ENCODE assay signal across 20 cellular contexts in genomic region chr15:43100971-43101370, GRCh38. TPM values are rescaled to one million over a fixed set of nuclear protein-coding genes. Genes with fewer than 3 reads are reported as not detected.
DNase-seq lines count a peak whose midpoint lies in the region; ATAC-seq and TF ChIP-seq lines count a peak whose summit lies in the region.
"Had no signal": no experiment of that assay in that cellular context is flagged by ENCODE, and none has a peak within 500 bp of the region (broad histone marks: within the 10 kb centered on the region; RNA-seq: fewer than 3 reads in every experiment).

No MANE protein-coding gene starts in this region.

- TF ChIP-seq POLR2A in prostate gland (IDR thresholded peaks at IDR 0.05): no peak

- H3K27me3 ChIP-seq in psoas muscle (ENCODE audit: insufficient read depth in 3 of 3, low read length in 2 of 3) (no peaks in the 10 kb centered on the region), SJCRH30 (no peaks in the 10 kb centered on the region), prostate gland (replicated peaks; ENCODE audit: insufficient read depth) (no peaks in the 10 kb centered on the region)
- H3K27me3 ChIP-seq: stomach had no signal

- H3K36me3 ChIP-seq in psoas muscle (ENCODE audit: insufficient read depth in 1 of 2, low read depth in 1 of 2): peaks cover 0 to 31% of the 10 kb centered on the region in 2 donors
- peaks cover 15% of the 10 kb centered on the region for H3K36me3 ChIP-seq in SJCRH30
- H3K36me3 ChIP-seq in prostate gland: no peaks in the 10 kb centered on the region

- H3K4me3 ChIP-seq in psoas muscle: no peak overlapping the region
- no peak overlapping the region for H3K4me3 ChIP-seq in SJCRH30
- H3K4me3 ChIP-seq in prostate gland: no peak overlapping the region
- H3K4me3 ChIP-seq: GM23338, stomach had no signal

- DNase-seq in activated naive CD8-positive, alpha-beta T cell treated with anti-CD3 and anti-CD28 coated beads, Interleukin-2, amount 50 U/mL, for 24 hours: no peak
- DNase-seq in T-helper 17 cell (no peak), dermis blood vessel endothelial cell (peak; percentile 5), psoas muscle (no peak), SJCRH30 (no peak), prostate gland (ENCODE audit: low spot score) (no peak)
- DNase-seq: activated CD8-positive, alpha-beta memory T cell treated with anti-CD3 and anti-CD28 coated beads for 24 hours; KBM-7; left ventricle myocardium superior; MV-4-11; NCI-H187; NCI-H2227 treated with DMSO at 0.1 percent for 48 hours; NCI-H774; OCI-M1; stimulated activated CD4-positive, alpha-beta T cell treated with anti-CD3 and anti-CD28 coated beads, Interleukin-4, amount 100 ng/mL, for 1 hour; stomach; trophoblast cell had no signal

- peak overlapping the region; percentile 94 for H3K27ac ChIP-seq in psoas muscle
- no peak overlapping the region for H3K27ac ChIP-seq in SJCRH30
- H3K27ac ChIP-seq in prostate gland: no peak overlapping the region
- H3K27ac ChIP-seq: stomach had no signal

- peaks cover 72% of the 10 kb centered on the region for H3K4me1 Mint-ChIP-seq in activated naive CD8-positive, alpha-beta T cell (ENCODE audit: low read depth)
- H3K4me1 Mint-ChIP-seq in activated naive CD8-positive, alpha-beta T cell treated with anti-CD3 and anti-CD28 coated beads, Interleukin-2, amount 50 U/mL, for 24 hours: peaks cover 67% of the 10 kb centered on the region
- peaks cover 55% of the 10 kb centered on the region for H3K4me1 Mint-ChIP-seq in T-helper 17 cell

- ATAC-seq in activated naive CD8-positive, alpha-beta T cell treated with anti-CD3 and anti-CD28 coated beads, Interleukin-2, amount 50 U/mL, for 24 hours: no peak
- no peak for ATAC-seq in T-helper 17 cell
- no peak for ATAC-seq in psoas muscle
- no peak for ATAC-seq in GM21576 (IDR thresholded peaks at IDR 0.05; ENCODE audit: unreplicated experiment)
- ATAC-seq: GM23338, left ventricle myocardium superior had no signal

- H3K27me3 Mint-ChIP-seq in activated naive CD8-positive, alpha-beta T cell: no peaks in the 10 kb centered on the region
- no peaks in the 10 kb centered on the region for H3K27me3 Mint-ChIP-seq in activated naive CD8-positive, alpha-beta T cell treated with anti-CD3 and anti-CD28 coated beads, Interleukin-2, amount 50 U/mL, for 24 hours
- H3K27me3 Mint-ChIP-seq in T-helper 17 cell: no peaks in the 10 kb centered on the region

- intact Hi-C loops in psoas muscle (cut with DNase I) (loop anchor here in 1 of 2 donors (10.0 kb wide), 1 partner anchor 224 kb away; no protein-coding TSS in a partner anchor), prostate gland (cut with DNase I) (no loop called here)

- TF ChIP-seq CTCF in psoas muscle (IDR thresholded peaks at IDR 0.05): no peak
- no peak for TF ChIP-seq CTCF in prostate gland (IDR thresholded peaks at IDR 0.05)

- H3K4me1 ChIP-seq in psoas muscle: peaks cover 45% of the 10 kb centered on the region
- H3K4me1 ChIP-seq in SJCRH30: 0 out of 2 replicates have a peak, but pooled peaks cover 4% of the 10 kb centered on the region
- H3K4me1 ChIP-seq in prostate gland (replicated peaks): peaks cover 8% of the 10 kb centered on the region

- peak overlapping the region; percentile 58 for H3K4me3 Mint-ChIP-seq in activated naive CD8-positive, alpha-beta T cell
- H3K4me3 Mint-ChIP-seq in activated naive CD8-positive, alpha-beta T cell treated with anti-CD3 and anti-CD28 coated beads, Interleukin-2, amount 50 U/mL, for 24 hours: no peak overlapping the region
- H3K4me3 Mint-ChIP-seq in T-helper 17 cell: no peak overlapping the region
- H3K4me3 Mint-ChIP-seq: GM23338 had no signal

- H3K9me3 Mint-ChIP-seq in activated naive CD8-positive, alpha-beta T cell (ENCODE audit: low read depth): no peaks in the 10 kb centered on the region
- no peaks in the 10 kb centered on the region for H3K9me3 Mint-ChIP-seq in activated naive CD8-positive, alpha-beta T cell treated with anti-CD3 and anti-CD28 coated beads, Interleukin-2, amount 50 U/mL, for 24 hours
- H3K9me3 Mint-ChIP-seq: GM23338 had no signal

- H3K9me3 ChIP-seq in T-helper 17 cell (ENCODE audit: control insufficient read depth, low read length, poor library complexity, severe bottlenecking) (no peaks in the 10 kb centered on the region), psoas muscle (no peaks in the 10 kb centered on the region), SJCRH30 (replicated peaks) (no peaks in the 10 kb centered on the region; the same call in 1 of the 2 replicates), prostate gland (no peaks in the 10 kb centered on the region)
- H3K9me3 ChIP-seq: stomach had no signal

- no peak overlapping the region for H3K27ac Mint-ChIP-seq in activated naive CD8-positive, alpha-beta T cell
- no peak overlapping the region for H3K27ac Mint-ChIP-seq in activated naive CD8-positive, alpha-beta T cell treated with anti-CD3 and anti-CD28 coated beads, Interleukin-2, amount 50 U/mL, for 24 hours
- H3K27ac Mint-ChIP-seq in T-helper 17 cell: peak overlapping the region; percentile 85
- H3K27ac Mint-ChIP-seq: GM23338 had no signal

- H3K36me3 Mint-ChIP-seq in activated naive CD8-positive, alpha-beta T cell: peaks cover 28% of the 10 kb centered on the region
- H3K36me3 Mint-ChIP-seq in activated naive CD8-positive, alpha-beta T cell treated with anti-CD3 and anti-CD28 coated beads, Interleukin-2, amount 50 U/mL, for 24 hours (ENCODE audit: low read depth): peaks cover 50% of the 10 kb centered on the region
- H3K36me3 Mint-ChIP-seq in T-helper 17 cell (ENCODE audit: low read depth): peaks cover 13% of the 10 kb centered on the region

RNA-seq across cellular contexts. Expression of gene UBR1, which starts 4.9 kb away (rescaled TPM):
- total RNA-seq in T-helper 17 cell: 10 to 100 TPM; 42.4 to 56.7 TPM
- total RNA-seq in dermis blood vessel endothelial cell: 31.2 and 35.6 TPM in 2 replicates
- total RNA-seq in psoas muscle: 10 to 100 TPM; 20.4 to 25.1 (median 22.9) TPM
- 10 to 100 TPM in 1 of 3 donors, 1 to 10 TPM in 2; 4.8 to 16.2 (median 5.4) TPM for polyA plus RNA-seq in psoas muscle
- 25.1 and 27.5 TPM in 2 replicates for total RNA-seq in SJCRH30 (2014; rRNA removed; shearing (Covaris generic))
- 10 to 100 TPM; 27.2 to 28.0 TPM for total RNA-seq in prostate gland

RNA-seq across cellular contexts. Expression of gene TMEM62, which starts 32.4 kb away (rescaled TPM):
- total RNA-seq in T-helper 17 cell: 10 to 100 TPM; 22.9 to 26.7 TPM
- total RNA-seq in dermis blood vessel endothelial cell: 21.3 and 21.4 TPM in 2 replicates
- 10 to 100 TPM in 2 of 4 donors, 1 to 10 TPM in 2; 6.3 to 12.1 (median 9.1) TPM for total RNA-seq in psoas muscle
- polyA plus RNA-seq in psoas muscle: 10 to 100 TPM in 1 of 3 donors, 1 to 10 TPM in 2; 6.5 to 22.8 (median 6.6) TPM
- total RNA-seq in SJCRH30 (2014; rRNA removed; shearing (Covaris generic)): 3.0 and 3.1 TPM in 2 replicates
- total RNA-seq in prostate gland: 10 to 100 TPM; 34.4 to 35.4 TPM
